In the genomic region with DNA sequence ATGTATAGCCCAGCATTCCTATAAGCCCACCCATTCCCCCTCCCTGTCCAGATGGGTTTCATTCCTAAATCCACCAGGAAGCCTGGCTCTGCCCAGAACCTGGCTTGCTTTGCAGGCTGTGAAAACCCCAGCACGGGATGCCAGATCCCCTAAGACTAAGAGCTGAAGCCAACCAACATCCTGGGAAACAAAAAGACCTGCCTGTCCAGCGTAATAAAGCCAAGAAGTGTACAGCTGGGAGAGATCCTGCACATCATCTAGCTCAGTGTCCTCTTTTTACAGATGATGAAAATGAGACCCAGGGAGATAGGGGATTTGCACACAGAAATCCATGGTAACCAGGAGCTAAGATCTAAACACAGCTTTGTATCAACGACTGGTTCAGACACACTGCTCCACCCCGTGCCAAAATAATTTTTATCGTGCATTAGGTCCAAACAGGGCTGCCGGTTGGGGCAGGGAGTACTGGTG, we compare ENCODE assay signal across 9 cellular contexts. TPM values are rescaled to one million over a fixed set of nuclear protein-coding genes. Genes with fewer than 3 reads are reported as not detected.
DNase-seq lines count a peak whose midpoint lies in the region; ATAC-seq and TF ChIP-seq lines count a peak whose summit lies in the region.
"Had no signal": no experiment of that assay in that cellular context is flagged by ENCODE, and none has a peak within 500 bp of the region (broad histone marks: within the 10 kb centered on the region; RNA-seq: fewer than 3 reads in every experiment).

No MANE protein-coding gene starts in this region.

- no peak overlapping the region for H2BK120ac ChIP-seq in trophoblast cell (ENCODE audit: insufficient read depth, low read length, poor library complexity)

- H2AK5ac ChIP-seq in trophoblast cell (ENCODE audit: low read length) = no peak overlapping the region

- H3K14ac ChIP-seq in trophoblast cell (ENCODE audit: low read length) = no peak overlapping the region

- H4K91ac ChIP-seq in trophoblast cell (ENCODE audit: low read depth, low read length) = no peak overlapping the region

- H3K79me2 ChIP-seq in trophoblast cell (ENCODE audit: control insufficient read depth, insufficient read depth, low read length, poor library complexity) = peaks cover 21% of the 10 kb centered on the region

- H3K79me1 ChIP-seq in trophoblast cell (ENCODE audit: low read length) = peaks cover 20% of the 10 kb centered on the region

- no peak overlapping the region for H2BK5ac ChIP-seq in trophoblast cell (ENCODE audit: low read depth, low read length, poor library complexity)

- H3K4me3 ChIP-seq in RWPE2 (ENCODE audit: severe bottlenecking) (peak overlapping the region; percentile 59), fibroblast of villous mesenchyme (ENCODE audit: low read depth, low read length) (peak overlapping the region; percentile 100), trophoblast cell (ENCODE audit: low read depth, low read length) (peak overlapping the region; percentile 96)

- H3K23ac ChIP-seq in trophoblast cell (ENCODE audit: low read length) = no peak overlapping the region

- peak; percentile 36 for DNase-seq in DMS79 (lab: John Stamatoyannopoulos, UW)
- no peak for DNase-seq in RWPE2 (ENCODE audit: low spot score)
- DNase-seq in fibroblast of villous mesenchyme (ENCODE audit: low read depth) = peak; percentile 61
- no peak for DNase-seq in trophoblast cell
- no peak for DNase-seq in activated effector memory CD4-positive, alpha-beta T cell treated with Interleukin-2 at 50 U/mL for 16 hours
- DNase-seq in NCI-H1105 (lab: John Stamatoyannopoulos, UW) = no peak
- no peak for DNase-seq in MV-4-11 (lab: John Stamatoyannopoulos, UW)

- no CpG with 5 or more reads among the region's 6 CpGs for WGBS in trophoblast cell (ENCODE audit: extremely low coverage, insufficient coverage, insufficient read length)

- H3K4me2 ChIP-seq in trophoblast cell (ENCODE audit: low read length) = peak overlapping the region; percentile 85

- TF ChIP-seq CTCF in RWPE2 (IDR thresholded peaks at IDR 0.05; ENCODE audit: poor library complexity, severe bottlenecking) (no peak), fibroblast of villous mesenchyme (IDR thresholded peaks at IDR 0.05; ENCODE audit: insufficient read depth, low read depth, low read length) (no peak)

- no peak overlapping the region for H2AFZ ChIP-seq in trophoblast cell (ENCODE audit: insufficient read depth, low read length, poor library complexity)

- H4K12ac ChIP-seq in trophoblast cell (ENCODE audit: low read depth, low read length) = no peak overlapping the region

- peak overlapping the region; percentile 46 for H3K9ac ChIP-seq in trophoblast cell (ENCODE audit: low read length)

- H3K27ac ChIP-seq in RWPE2 (ENCODE audit: poor library complexity, severe bottlenecking) (peak overlapping the region; percentile 99), trophoblast cell (ENCODE audit: low read depth, low read length) (no peak overlapping the region)

- no peak overlapping the region for H3K4ac ChIP-seq in trophoblast cell (ENCODE audit: low read depth, low read length)

- H3K9me3 ChIP-seq in RWPE2 (ENCODE audit: severe bottlenecking) (no peaks in the 10 kb centered on the region), trophoblast cell (ENCODE audit: insufficient read depth, low read depth, low read length) (no peaks in the 10 kb centered on the region)

- H3K4me1 ChIP-seq in RWPE2 (ENCODE audit: insufficient read depth, poor library complexity, severe bottlenecking) (peaks cover 50% of the 10 kb centered on the region), trophoblast cell (ENCODE audit: control insufficient read depth in 1 of 2, insufficient read depth in 2 of 2, low read length in 2 of 2) (peaks cover 4 to 11% of the 10 kb centered on the region in 2 experiments)

- H3K27me3 ChIP-seq in RWPE2 (ENCODE audit: insufficient read depth, poor library complexity, severe bottlenecking) = no peaks in the 10 kb centered on the region
- no peaks in the 10 kb centered on the region for H3K27me3 ChIP-seq in trophoblast cell (ENCODE audit: insufficient read depth, low read length)

- H2BK12ac ChIP-seq in trophoblast cell (ENCODE audit: low read length) = no peak overlapping the region

- H3K18ac ChIP-seq in trophoblast cell (ENCODE audit: low read length) = no peak overlapping the region

- 0 out of 3 replicates have a peak, but pooled peaks have one; percentile 0 for ATAC-seq in RWPE2 (ENCODE audit: low read depth)
- ATAC-seq in GM21825 (IDR thresholded peaks at IDR 0.05; ENCODE audit: unreplicated experiment) = no peak

- H4K8ac ChIP-seq in trophoblast cell (ENCODE audit: low read depth, low read length) = no peak overlapping the region

- peaks cover 73% of the 10 kb centered on the region for H3K36me3 ChIP-seq in RWPE2 (ENCODE audit: low read depth)
- H3K36me3 ChIP-seq in trophoblast cell (ENCODE audit: control insufficient read depth in 1 of 2, insufficient read depth in 2 of 2, low read length in 2 of 2) = peaks cover 2 to 6% of the 10 kb centered on the region in 2 experiments

RNA-seq across cellular contexts. Expression of gene RND3, which starts 3.0 kb away (rescaled TPM):
- 635 and 1,266 TPM in 2 replicates for total RNA-seq in fibroblast of villous mesenchyme
- 71.5 and 74.8 TPM in 2 replicates for polyA plus RNA-seq in trophoblast cell (2013)
- total RNA-seq: activated CD8-positive, alpha-beta T cell treated with anti-CD3 and anti-CD28 coated beads for 36 hours had no signal

Comparison
In these comparisons a context has a peak if more than half of its experiments do, and no peak if none do; other contexts are left out.
1. DNase-seq: peak in DMS79 (single experiment) and fibroblast of villous mesenchyme (single experiment); none in RWPE2 (single experiment), trophoblast cell (0 of 2), activated effector memory CD4-positive, alpha-beta T cell treated with Interleukin-2 at 50 U/mL for 16 hours (single experiment), NCI-H1105 (single experiment) and MV-4-11 (single experiment).
2. Peak in every context shown above with its lines, with median percentiles within 50 percentile points of each other: H3K4me3 ChIP-seq.